1 cellular context compared by ENCODE assay signal in the genomic region with DNA sequence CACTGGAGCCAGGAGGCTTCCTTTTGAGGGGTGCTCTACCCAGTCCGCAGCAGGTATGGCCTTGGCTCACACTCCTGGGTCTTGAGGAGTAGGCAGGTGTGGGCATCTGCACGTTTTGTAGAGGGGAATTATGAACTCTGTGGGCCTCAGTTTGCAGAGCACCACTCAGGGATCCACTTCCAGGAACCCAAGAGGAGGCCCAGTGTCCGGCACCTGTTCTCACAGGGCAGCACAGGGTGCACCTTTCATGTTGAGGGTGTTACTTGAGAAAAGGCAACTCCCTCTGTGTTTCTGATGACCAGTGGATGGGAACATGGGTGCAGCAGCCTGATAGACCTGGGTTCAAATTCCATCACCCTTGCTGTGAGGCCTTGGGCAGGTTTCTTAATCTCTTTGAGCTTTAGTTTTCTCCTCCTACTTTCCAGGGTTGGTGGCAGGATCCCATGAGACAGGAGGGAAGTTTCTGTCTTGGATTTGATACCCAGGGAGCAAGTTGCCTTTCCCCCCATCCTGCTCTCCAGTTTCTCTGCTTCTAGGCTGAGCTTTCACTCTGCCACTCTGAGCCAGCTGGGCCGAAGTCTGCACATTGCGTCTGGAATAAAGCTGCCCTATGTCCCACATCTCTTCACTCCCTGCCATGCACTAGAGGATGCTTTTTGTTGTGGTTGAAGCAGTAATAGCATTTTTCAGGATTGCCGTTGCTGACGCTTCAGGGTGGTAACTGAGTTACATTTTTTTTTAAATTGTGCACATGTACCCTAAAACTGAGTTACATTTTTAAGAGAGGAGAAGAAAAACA.
TF ChIP-seq lines count a peak whose summit lies in the region.

No MANE protein-coding gene starts in this region.

TF ChIP-seq in IMR-90, 13 proteins besides CTCF, POLR2A, EP300 and RAD21:
- no peak for TF ChIP-seq CEBPB (IDR thresholded peaks at IDR 0.05; ENCODE audit: low read depth, low read length)
- TF ChIP-seq RCOR1 (IDR thresholded peaks at IDR 0.05; ENCODE audit: insufficient replicate concordance, low read length), result no peak
- TF ChIP-seq, protein P1, sequence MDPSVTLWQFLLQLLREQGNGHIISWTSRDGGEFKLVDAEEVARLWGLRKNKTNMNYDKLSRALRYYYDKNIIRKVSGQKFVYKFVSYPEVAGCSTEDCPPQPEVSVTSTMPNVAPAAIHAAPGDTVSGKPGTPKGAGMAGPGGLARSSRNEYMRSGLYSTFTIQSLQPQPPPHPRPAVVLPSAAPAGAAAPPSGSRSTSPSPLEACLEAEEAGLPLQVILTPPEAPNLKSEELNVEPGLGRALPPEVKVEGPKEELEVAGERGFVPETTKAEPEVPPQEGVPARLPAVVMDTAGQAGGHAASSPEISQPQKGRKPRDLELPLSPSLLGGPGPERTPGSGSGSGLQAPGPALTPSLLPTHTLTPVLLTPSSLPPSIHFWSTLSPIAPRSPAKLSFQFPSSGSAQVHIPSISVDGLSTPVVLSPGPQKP (IDR thresholded peaks at IDR 0.05; ENCODE audit: borderline replicate concordance, low read depth, low read length), result no peak
- no peak for TF ChIP-seq MXI1 (IDR thresholded peaks at IDR 0.05; ENCODE audit: borderline replicate concordance, low read depth, low read length)
